ENCODE assay signal across 9 cellular contexts in the genomic region with DNA sequence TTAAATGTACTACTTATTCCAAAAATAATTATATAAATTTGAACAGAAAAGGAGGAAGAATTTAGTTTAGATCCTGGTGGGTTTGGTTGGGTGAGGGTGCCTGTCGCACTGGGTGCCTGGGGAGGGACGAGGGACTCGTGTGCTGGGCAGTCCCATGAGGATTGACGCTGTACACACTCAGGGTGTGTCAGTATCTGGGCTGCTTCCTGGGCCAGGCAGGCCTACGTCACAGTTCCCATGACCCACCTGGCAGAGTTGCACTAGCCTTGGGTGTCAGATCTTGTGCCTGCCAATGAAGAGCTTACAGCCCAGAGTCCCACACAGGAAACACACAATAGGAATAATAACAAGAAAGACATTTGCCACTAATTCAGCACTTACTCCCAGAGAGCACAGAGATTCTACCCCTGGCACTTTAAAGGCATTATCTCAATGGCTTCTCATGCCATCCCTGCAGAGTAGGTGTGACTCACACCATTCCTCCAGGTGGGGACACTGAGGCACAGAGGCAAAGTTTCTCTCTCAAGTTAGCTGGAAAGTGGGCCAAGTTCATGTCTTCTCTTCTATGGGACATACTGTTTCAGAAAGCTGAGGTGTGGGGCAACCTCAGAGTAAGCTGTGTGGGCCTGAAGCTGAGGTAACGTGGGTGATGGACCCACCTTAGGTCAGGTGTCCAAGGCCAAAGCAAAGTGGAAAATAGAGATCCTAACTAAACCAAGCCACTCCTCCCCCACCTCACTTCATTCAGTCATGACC. TPM values are rescaled to one million over a fixed set of nuclear protein-coding genes. Genes with fewer than 3 reads are reported as not detected.
DNase-seq lines count a peak whose midpoint lies in the region; ATAC-seq and TF ChIP-seq lines count a peak whose summit lies in the region.
"Had no signal": no experiment of that assay in that cellular context is flagged by ENCODE, and none has a peak within 500 bp of the region (broad histone marks: within the 10 kb centered on the region; RNA-seq: fewer than 3 reads in every experiment).

No MANE protein-coding gene starts in this region.

- no peaks in the 10 kb centered on the region for H3K9me3 Mint-ChIP-seq in effector memory CD8-positive, alpha-beta T cell
- no peaks in the 10 kb centered on the region for H3K9me3 Mint-ChIP-seq in neural crest cell

- TF ChIP-seq CTCF in GM06990 (IDR thresholded peaks at IDR 0.05; ENCODE audit: insufficient read depth, low read length, poor library complexity, severe bottlenecking) (no peak), neural crest cell (conservative IDR thresholded peaks at IDR 0.05) (no peak)

- no peaks in the 10 kb centered on the region for H3K27me3 Mint-ChIP-seq in effector memory CD8-positive, alpha-beta T cell
- no peaks in the 10 kb centered on the region for H3K27me3 Mint-ChIP-seq in neural crest cell (ENCODE audit: low read depth)

- no peak overlapping the region for H3K4me3 Mint-ChIP-seq in effector memory CD8-positive, alpha-beta T cell
- H3K4me3 Mint-ChIP-seq in neural crest cell = peak overlapping the region; percentile 64

- peak overlapping the region; percentile 50 to 92 for H3K27ac Mint-ChIP-seq in effector memory CD8-positive, alpha-beta T cell
- no peak overlapping the region for H3K27ac Mint-ChIP-seq in neural crest cell (ENCODE audit: unreplicated experiment)

- H3K4me3 ChIP-seq in GM06990 (replicated peaks; ENCODE audit: low read depth, low read length) = no peak overlapping the region
- H3K4me3 ChIP-seq: SJSA1 had no signal

- peaks cover 24 to 29% of the 10 kb centered on the region in 2 donors for H3K4me1 Mint-ChIP-seq in effector memory CD8-positive, alpha-beta T cell (ENCODE audit: low read depth in 2 of 2)
- no peaks in the 10 kb centered on the region for H3K4me1 Mint-ChIP-seq in neural crest cell

- no peaks in the 10 kb centered on the region for H3K27me3 ChIP-seq in GM06990 (replicated peaks; ENCODE audit: control insufficient read depth, insufficient read depth, low read length)
- H3K27me3 ChIP-seq: SJSA1 had no signal

- ATAC-seq in effector memory CD8-positive, alpha-beta T cell (replicated peaks) = no peak
- no peak for ATAC-seq in HG03520 (IDR thresholded peaks at IDR 0.05; ENCODE audit: unreplicated experiment)

- H3K36me3 Mint-ChIP-seq in effector memory CD8-positive, alpha-beta T cell (ENCODE audit: insufficient read depth) = peaks cover 6% of the 10 kb centered on the region
- no peaks in the 10 kb centered on the region for H3K36me3 Mint-ChIP-seq in neural crest cell (ENCODE audit: low read depth)

- H3K36me3 ChIP-seq in GM06990 (ENCODE audit: control insufficient read depth, insufficient read depth, low read length) = peaks cover 9% of the 10 kb centered on the region

- DNase-seq in GM06990 (ENCODE audit: extremely low read depth, insufficient read length) = peak; percentile 41
- peak in 3 of 5 donors; percentile 24 to 70 (median 42) for DNase-seq in T-helper 1 cell
- DNase-seq in effector memory CD8-positive, alpha-beta T cell = no peak
- no peak for DNase-seq in neural crest cell (ENCODE audit: low read depth, low spot score)
- no peak for DNase-seq in NCI-H82 treated with DMSO at 0.1 percent for 48 hours (lab: John Stamatoyannopoulos, UW; ENCODE audit: unreplicated experiment)
- no peak for DNase-seq in iPS-NIHi11 (ENCODE audit: low spot score)
- DNase-seq in GM03348 (ENCODE audit: low spot score) = no peak

RNA-seq across cellular contexts. Expression of a gene that starts 1.3 kb away (rescaled TPM):
- 1.6 and 2.4 TPM in 2 replicates for total RNA-seq in neural crest cell

Comparison
In these comparisons a context has a peak if more than half of its experiments do, and no peak if none do; other contexts are left out.
1. DNase-seq: peak in GM06990 (single experiment) and T-helper 1 cell (3 of 5); none in effector memory CD8-positive, alpha-beta T cell (0 of 3), neural crest cell (single experiment), NCI-H82 treated with DMSO at 0.1 percent for 48 hours (single experiment), iPS-NIHi11 (single experiment) and GM03348 (single experiment).